ENCODE assay signal across 9 cellular contexts in the genomic region with DNA sequence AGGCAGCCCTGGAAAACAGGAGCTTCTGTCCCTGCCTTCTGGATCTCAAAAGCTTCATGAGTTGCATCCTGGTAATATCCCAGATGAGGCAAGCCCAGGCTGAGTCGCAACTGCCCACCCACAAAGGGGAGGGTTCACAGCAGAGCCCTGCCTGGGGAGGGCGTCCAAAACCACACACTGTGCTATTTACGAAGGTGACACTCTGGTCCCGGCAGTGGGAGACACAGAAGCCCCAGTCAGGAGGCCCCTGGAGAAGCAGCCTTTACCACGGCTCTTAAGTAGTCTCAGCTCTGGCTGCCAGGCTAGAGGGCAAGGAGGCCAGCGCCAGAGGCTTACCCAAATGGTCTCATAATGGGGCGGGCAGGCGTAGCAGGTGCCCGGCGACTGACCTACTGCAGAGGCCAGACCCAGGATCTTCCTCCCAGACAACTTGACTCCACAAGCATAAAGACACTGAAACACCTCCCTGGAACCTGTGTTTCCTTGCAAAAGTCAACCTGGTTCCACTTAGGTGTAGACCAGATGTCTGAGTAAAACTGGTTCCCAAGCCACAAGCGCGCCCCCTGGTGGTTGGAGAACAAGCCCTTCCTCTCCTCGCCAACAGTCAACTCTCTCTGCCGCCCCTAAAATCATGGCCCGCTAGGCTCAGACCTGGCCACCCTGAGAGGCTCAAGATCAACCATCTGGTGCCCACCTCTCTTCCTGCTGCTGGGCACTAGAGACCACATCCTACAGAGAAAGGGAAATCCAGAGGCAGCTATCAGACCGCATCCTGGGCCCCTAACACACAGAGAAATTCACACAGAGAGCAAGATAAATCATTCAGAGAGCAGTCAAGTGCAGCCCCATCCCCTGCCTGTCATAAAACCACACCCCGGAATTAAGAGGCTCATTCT. TPM values are rescaled to one million over a fixed set of nuclear protein-coding genes. Genes with fewer than 3 reads are reported as not detected.
DNase-seq lines count a peak whose midpoint lies in the region; ATAC-seq, FAIRE-seq and TF ChIP-seq lines count a peak whose summit lies in the region.
"Had no signal": no experiment of that assay in that cellular context is flagged by ENCODE, and none has a peak within 500 bp of the region (broad histone marks: within the 10 kb centered on the region; RNA-seq: fewer than 3 reads in every experiment).

No MANE protein-coding gene starts in this region.

- DNase-seq in COLO829 (ENCODE audit: low spot score): peak; percentile 61
- DNase-seq in H54 (ENCODE audit: insufficient read length, low spot score): peak; percentile 88
- peak; percentile 32 for DNase-seq in NCI-H524 treated with DMSO at 0.1 percent for 48 hours (lab: John Stamatoyannopoulos, UW)
- DNase-seq in activated CD8-positive, alpha-beta memory T cell treated with anti-CD3 and anti-CD28 coated beads, Interleukin-2, amount 50 U/mL, for 48 hours: peak; percentile 99
- peak; percentile 73 to 94 (median 90) for DNase-seq in naive thymus-derived CD8-positive, alpha-beta T cell
- DNase-seq in stimulated activated effector memory CD8-positive, alpha-beta T cell treated with anti-CD3 and anti-CD28 coated beads, Interleukin-12 subunit alpha, Interleukin-12 subunit beta, amount 100 ng/mL, for 72 hours (ENCODE audit: low spot score in 2 of 2): peak; percentile 86 to 94

- H3K36me3 Mint-ChIP-seq in naive thymus-derived CD8-positive, alpha-beta T cell: peaks cover 0 to 7% (median 3%) of the 10 kb centered on the region in 3 donors
- no peaks in the 10 kb centered on the region for H3K36me3 Mint-ChIP-seq in stimulated activated effector memory CD8-positive, alpha-beta T cell treated with anti-CD3 and anti-CD28 coated beads, Interleukin-12 subunit alpha, Interleukin-12 subunit beta, amount 100 ng/mL, for 72 hours

- no peaks in the 10 kb centered on the region for H3K9me3 Mint-ChIP-seq in naive thymus-derived CD8-positive, alpha-beta T cell
- no peaks in the 10 kb centered on the region for H3K9me3 Mint-ChIP-seq in stimulated activated effector memory CD8-positive, alpha-beta T cell treated with anti-CD3 and anti-CD28 coated beads, Interleukin-12 subunit alpha, Interleukin-12 subunit beta, amount 100 ng/mL, for 72 hours

- peak overlapping the region in 1 of 10 donors; percentile 58 for H3K27ac Mint-ChIP-seq in naive thymus-derived CD8-positive, alpha-beta T cell
- H3K27ac Mint-ChIP-seq in stimulated activated effector memory CD8-positive, alpha-beta T cell treated with anti-CD3 and anti-CD28 coated beads, Interleukin-12 subunit alpha, Interleukin-12 subunit beta, amount 100 ng/mL, for 72 hours: no peak overlapping the region

- POLR2A ChIA-PET in naive thymus-derived CD8-positive, alpha-beta T cell (lab: Charles Lee): interaction anchor here (0.7 to 2.0 kb wide), 4 partner anchors 15 to 261 kb away, joined by 3 to 5 read pairs (median 4); no protein-coding TSS in a partner anchor

- no peak overlapping the region for H3K4me3 Mint-ChIP-seq in naive thymus-derived CD8-positive, alpha-beta T cell
- H3K4me3 Mint-ChIP-seq in stimulated activated effector memory CD8-positive, alpha-beta T cell treated with anti-CD3 and anti-CD28 coated beads, Interleukin-12 subunit alpha, Interleukin-12 subunit beta, amount 100 ng/mL, for 72 hours: no peak overlapping the region

- peaks cover 11 to 37% (median 24%) of the 10 kb centered on the region in 4 donors for H3K4me1 Mint-ChIP-seq in naive thymus-derived CD8-positive, alpha-beta T cell
- peaks cover 33% of the 10 kb centered on the region for H3K4me1 Mint-ChIP-seq in stimulated activated effector memory CD8-positive, alpha-beta T cell treated with anti-CD3 and anti-CD28 coated beads, Interleukin-12 subunit alpha, Interleukin-12 subunit beta, amount 100 ng/mL, for 72 hours

- no peak for TF ChIP-seq POLR2A in H54 (IDR thresholded peaks at IDR 0.05; ENCODE audit: low read depth, low read length)

- peak; percentile 37 for ATAC-seq in esophagus mucosa
- ATAC-seq in naive thymus-derived CD8-positive, alpha-beta T cell: peak; percentile 33 to 59
- ATAC-seq in stimulated activated effector memory CD8-positive, alpha-beta T cell treated with anti-CD3 and anti-CD28 coated beads, Interleukin-12 subunit alpha, Interleukin-12 subunit beta, amount 100 ng/mL, for 72 hours: peak; percentile 68
- no peak for ATAC-seq in HG02763 (IDR thresholded peaks at IDR 0.05; ENCODE audit: unreplicated experiment)

- H3K27me3 Mint-ChIP-seq in naive thymus-derived CD8-positive, alpha-beta T cell: peaks cover 0 to 2% (median 0%) of the 10 kb centered on the region in 5 donors

- no peak for FAIRE-seq in H54 (lab: Jason Lieb, UNC)
- FAIRE-seq: TTC549 had no signal

RNA-seq across cellular contexts. Expression of gene AXIN2, which starts 5.2 kb away (rescaled TPM):
- 3.1 TPM for total RNA-seq in esophagus mucosa
- total RNA-seq in naive thymus-derived CD8-positive, alpha-beta T cell: 10 to 100 TPM; 21.3 to 22.2 TPM
- polyA plus RNA-seq in naive thymus-derived CD8-positive, alpha-beta T cell: 1 to 10 TPM; 1.8 to 6.7 (median 3.0) TPM

Comparison
In these comparisons a context has a peak if more than half of its experiments do, and no peak if none do; other contexts are left out.
1. DNase-seq: peak in every context shown above with its lines; median percentile 99 in activated CD8-positive, alpha-beta memory T cell treated with anti-CD3 and anti-CD28 coated beads, Interleukin-2, amount 50 U/mL, for 48 hours; 90 in stimulated activated effector memory CD8-positive, alpha-beta T cell treated with anti-CD3 and anti-CD28 coated beads, Interleukin-12 subunit alpha, Interleukin-12 subunit beta, amount 100 ng/mL, for 72 hours; 90 in naive thymus-derived CD8-positive, alpha-beta T cell; 88 in H54; 61 in COLO829; 32 in NCI-H524 treated with DMSO at 0.1 percent for 48 hours.